Comparison of ENCODE assay signal across 1 cellular context in genomic region chr7:76359111-76359986, GRCh38.
TF ChIP-seq lines count a peak whose summit lies in the region.

No MANE protein-coding gene starts in this region.

TF ChIP-seq in K562, 482 proteins besides CTCF, POLR2A, EP300 and RAD21 (continued from another document and continues in another):
- TF ChIP-seq ZBTB11 (CRISPR knock-in tag; IDR thresholded peaks at IDR 0.05): peak in 1 of 3 experiments; percentile 60; a peak in 1 of 6 replicates
- no peak for TF ChIP-seq ZNF282 (CRISPR knock-in tag; IDR thresholded peaks at IDR 0.05)
- TF ChIP-seq ZNF830 (CRISPR knock-in tag; IDR thresholded peaks at IDR 0.05): no peak
- no peak for TF ChIP-seq ZNF512 (tag; IDR thresholded peaks at IDR 0.05)
- no peak for TF ChIP-seq PKNOX1 (IDR thresholded peaks at IDR 0.05)
- no peak; the same call in 1 of the 2 replicates for TF ChIP-seq NFE2L1 (tag; IDR thresholded peaks at IDR 0.05; ENCODE audit: borderline replicate concordance, low read depth)
- no peak for TF ChIP-seq ZBTB12 (CRISPR knock-in tag; IDR thresholded peaks at IDR 0.05)
- TF ChIP-seq POLR3A (IDR thresholded peaks at IDR 0.05; ENCODE audit: borderline replicate concordance, extremely low read depth, insufficient read depth, insufficient read length): no peak
- TF ChIP-seq FOXP4 (CRISPR knock-in tag; IDR thresholded peaks at IDR 0.05; ENCODE audit: borderline replicate concordance): 0 out of 2 replicates have a peak, but pooled peaks have one; percentile 70
- peak; percentile 68 for TF ChIP-seq GABPA (tag; conservative IDR thresholded peaks at IDR 0.05; ENCODE audit: low read depth)
- peak; percentile 84 for TF ChIP-seq SMAD1 (IDR thresholded peaks at IDR 0.05; ENCODE audit: low read depth, low read length, partially characterized antibody)
- TF ChIP-seq RERE (CRISPR knock-in tag; IDR thresholded peaks at IDR 0.05; ENCODE audit: borderline replicate concordance): no peak
- 0 out of 2 replicates have a peak, but pooled peaks have one; percentile 18 for TF ChIP-seq RREB1 (CRISPR knock-in tag; IDR thresholded peaks at IDR 0.05)
- no peak for TF ChIP-seq IRF1 (CRISPR knock-in tag; IDR thresholded peaks at IDR 0.05; ENCODE audit: borderline replicate concordance)
- TF ChIP-seq ARID4B (CRISPR knock-in tag; IDR thresholded peaks at IDR 0.05): no peak
- no peak for TF ChIP-seq XRCC5 (IDR thresholded peaks at IDR 0.05; ENCODE audit: low read depth, low read length)
- TF ChIP-seq PYGO2 (tag; IDR thresholded peaks at IDR 0.05): no peak
- TF ChIP-seq HNRNPLL (IDR thresholded peaks at IDR 0.05; ENCODE audit: low read depth, low read length, poor library complexity, severe bottlenecking): no peak
- no peak for TF ChIP-seq THAP7 (CRISPR knock-in tag; IDR thresholded peaks at IDR 0.05)
